ENCODE assay signal across 8 cellular contexts in genomic region chr10:119596537-119597404, GRCh38. TPM values are rescaled to one million over a fixed set of nuclear protein-coding genes. Genes with fewer than 3 reads are reported as not detected.
DNase-seq lines count a peak whose midpoint lies in the region; ATAC-seq, FAIRE-seq and TF ChIP-seq lines count a peak whose summit lies in the region.

TIAL1 (minus strand) TSS chr10:119596964; CDS start chr10:119596465, 499 bp downstream.

- peak; percentile 98 for FAIRE-seq in kidney (lab: Jason Lieb, UNC)

- H3K4me1 ChIP-seq in kidney (ENCODE audit: control insufficient read depth in 1 of 2, insufficient read depth in 1 of 2, low read depth in 1 of 2, low read length in 2 of 2), result peaks cover 20 to 22% of the 10 kb centered on the region in 2 donors

- peak within 1 kb of the TSS; percentile 91 to 95 for H3K9ac ChIP-seq in kidney (ENCODE audit: low read length in 2 of 2)

- H3K36me3 ChIP-seq in kidney (ENCODE audit: control insufficient read depth in 1 of 2, insufficient read depth in 2 of 2, low read length in 2 of 2), result no peaks in the 10 kb centered on the region

- peak within 1 kb of the TSS; percentile 97 to 99 for H3K27ac ChIP-seq in kidney (ENCODE audit: low read depth in 2 of 2, low read length in 2 of 2)

- DNase-seq in Ammon's horn (ENCODE audit: low spot score) (peak; percentile 100), GM19238 (ENCODE audit: insufficient read length, low spot score) (peak; percentile 79), NCI-H524 (lab: John Stamatoyannopoulos, UW) (peak; percentile 88 to 93), choroid plexus epithelial cell (ENCODE audit: low read depth) (peak; percentile 100), kidney (peak; percentile 99)
- DNase-seq in activated CD4-positive, alpha-beta T cell treated with anti-CD3 and anti-CD28 coated beads for 36 hours, result peak; percentile 96
- DNase-seq in stimulated activated CD4-positive, alpha-beta T cell treated with anti-CD3 and anti-CD28 coated beads, Interleukin-15, amount 100 ng/mL, for 24 hours, result peak; percentile 95

- no peak for TF ChIP-seq CTCF in choroid plexus epithelial cell (conservative IDR thresholded peaks at IDR 0.05; ENCODE audit: low read depth, low read length)
- no peak for TF ChIP-seq CTCF in kidney (IDR thresholded peaks at IDR 0.05; ENCODE audit: borderline replicate concordance, extremely low read depth, insufficient read depth)

- peak within 1 kb of the TSS; percentile 92 for H3K4me3 Mint-ChIP-seq in activated CD4-positive, alpha-beta T cell treated with anti-CD3 and anti-CD28 coated beads for 36 hours

- peaks cover 59% of the 10 kb centered on the region for H3K36me3 Mint-ChIP-seq in activated CD4-positive, alpha-beta T cell treated with anti-CD3 and anti-CD28 coated beads for 36 hours (ENCODE audit: low read depth)

- intact Hi-C loops in activated CD4-positive, alpha-beta T cell treated with anti-CD3 and anti-CD28 coated beads for 36 hours (cut with DNase I, micrococcal nuclease), result loop anchor here (1.0 to 10.0 kb wide), 17 partner anchors 54 to 841 kb away; partner anchors contain the start of genes BAG3 (in 2 of the 2), EIF3A (in 2 of the 2), GRK5 (in 2 of the 2) and MCMBP (in 2 of the 2)
- intact Hi-C loops in kidney (cut with DNase I), result no loop called here

- ATAC-seq in HG03442 (IDR thresholded peaks at IDR 0.05; ENCODE audit: unreplicated experiment), result peak; percentile 83
- peak; percentile 90 for ATAC-seq in activated CD4-positive, alpha-beta T cell treated with anti-CD3 and anti-CD28 coated beads for 36 hours

- peak within 1 kb of the TSS; percentile 93 for H3K27ac Mint-ChIP-seq in activated CD4-positive, alpha-beta T cell treated with anti-CD3 and anti-CD28 coated beads for 36 hours

- no peaks in the 10 kb centered on the region for H3K9me3 ChIP-seq in kidney (ENCODE audit: control insufficient read depth in 1 of 2, low read length in 2 of 2)

- H3K27me3 Mint-ChIP-seq in activated CD4-positive, alpha-beta T cell treated with anti-CD3 and anti-CD28 coated beads for 36 hours, result no peaks in the 10 kb centered on the region

- peaks cover 49% of the 10 kb centered on the region for H3K4me1 Mint-ChIP-seq in activated CD4-positive, alpha-beta T cell treated with anti-CD3 and anti-CD28 coated beads for 36 hours

- peak within 1 kb of the TSS; percentile 74 for H3K4me3 ChIP-seq in choroid plexus epithelial cell (ENCODE audit: low read depth, low read length)
- peak within 1 kb of the TSS; percentile 92 to 93 for H3K4me3 ChIP-seq in kidney (ENCODE audit: low read length in 2 of 2)

- CTCF ChIA-PET in activated CD4-positive, alpha-beta T cell treated with anti-CD3 and anti-CD28 coated beads for 36 hours (lab: Charles Lee), result interaction anchor here (0.6 to 1.6 kb wide), 5 partner anchors 11 to 70 kb away, joined by 3 to 5 read pairs (median 3); no protein-coding TSS in a partner anchor

- POLR2A ChIA-PET in activated CD4-positive, alpha-beta T cell treated with anti-CD3 and anti-CD28 coated beads for 36 hours (lab: Charles Lee), result interaction anchor here (0.6 to 1.1 kb wide), 2 partner anchors 190 to 276 kb away, joined by 3 to 4 read pairs; partner anchors contain the start of gene MCMBP

- no peaks in the 10 kb centered on the region for H3K9me3 Mint-ChIP-seq in activated CD4-positive, alpha-beta T cell treated with anti-CD3 and anti-CD28 coated beads for 36 hours (ENCODE audit: low read depth)

RNA-seq across cellular contexts. Expression of gene TIAL1, which starts in this region (rescaled TPM):
- total RNA-seq in activated CD4-positive, alpha-beta T cell treated with anti-CD3 and anti-CD28 coated beads for 36 hours, result 100 to 1,000 TPM; 187 to 197 TPM
- total RNA-seq in kidney, result 88.8 TPM
- polyA plus RNA-seq in kidney (ENCODE audit: insufficient read depth, low read depth, low replicate concordance), result 46.7 TPM

Comparison
In these comparisons a context has a peak if more than half of its experiments do, and no peak if none do; other contexts are left out.
1. Peak in every context shown above with its lines: DNase-seq, ATAC-seq, H3K4me3 ChIP-seq and H3K27ac ChIP-seq.